20 cellular contexts compared by ENCODE assay signal in the genomic region with DNA sequence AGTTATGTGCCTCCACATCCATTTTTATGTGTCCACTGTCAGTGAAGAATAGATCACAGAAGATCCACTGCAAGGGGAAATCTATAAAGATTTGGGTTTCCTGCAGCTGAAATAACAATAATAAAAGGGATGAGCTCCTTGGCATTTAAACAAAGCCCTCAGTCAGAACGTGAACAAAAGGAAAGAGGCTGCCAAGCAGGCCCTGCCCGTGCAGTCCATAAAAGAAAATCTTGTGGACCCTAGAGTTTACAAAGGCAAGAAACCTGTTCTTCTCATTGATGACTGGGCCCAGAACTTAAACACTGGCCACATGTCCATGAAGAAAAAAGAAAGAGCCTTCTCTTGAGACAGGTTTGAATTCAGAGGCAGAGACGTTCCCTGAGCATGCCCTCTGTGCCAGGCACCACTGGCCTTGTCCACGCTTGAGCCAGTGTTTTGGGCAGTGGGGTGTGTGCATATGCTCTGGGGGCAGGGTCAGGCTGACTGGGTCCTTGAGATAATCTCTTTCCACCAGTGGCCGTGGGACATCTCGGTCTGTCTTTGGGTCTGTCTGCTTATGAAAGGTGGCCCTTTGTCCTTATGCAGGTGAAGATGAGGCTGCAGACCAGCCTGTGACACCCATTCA.
A peak's percentile ranks its signal among the peaks of the same experiment; 100 is the strongest.
DNase-seq lines count a peak whose midpoint lies in the region; ATAC-seq and TF ChIP-seq lines count a peak whose summit lies in the region.
"Had no signal": no experiment of that assay in that cellular context is flagged by ENCODE, and none has a peak within 500 bp of the region (broad histone marks: within the 10 kb centered on the region; RNA-seq: fewer than 3 reads in every experiment).

No MANE protein-coding gene starts in this region.

- no peaks in the 10 kb centered on the region for H3K36me3 ChIP-seq in breast epithelium
- H3K36me3 ChIP-seq in mammary epithelial cell (ENCODE audit: insufficient read depth, low read length): no peaks in the 10 kb centered on the region
- H3K36me3 ChIP-seq in prostate gland: no peaks in the 10 kb centered on the region
- H3K36me3 ChIP-seq in neuronal stem cell (replicated peaks in 1 of 2; ENCODE audit: control insufficient read depth in 2 of 2, insufficient read depth in 2 of 2, low read length in 2 of 2): no peaks in the 10 kb centered on the region

- H2AFZ ChIP-seq in mammary epithelial cell (ENCODE audit: low read depth, low read length): no peak overlapping the region
- no peak overlapping the region for H2AFZ ChIP-seq in neuronal stem cell (ENCODE audit: low read length)

- H2AK5ac ChIP-seq in neuronal stem cell (ENCODE audit: low read depth, low read length): no peak overlapping the region

- intact Hi-C loops in breast epithelium (cut with DNase I; ENCODE audit: low total_unique reads): no loop called here
- intact Hi-C loops in mammary epithelial cell (cut with micrococcal nuclease): no loop called here
- intact Hi-C loops in prostate gland (cut with DNase I): no loop called here

- H3K4ac ChIP-seq in neuronal stem cell (ENCODE audit: low read length): no peak overlapping the region

- no TSS peak for BruUV-seq in mammary epithelial cell (replicated peaks; lab: Mats Ljungman, UMichigan)

- H3K27me3 ChIP-seq in breast epithelium: no peaks in the 10 kb centered on the region
- no peaks in the 10 kb centered on the region for H3K27me3 ChIP-seq in mammary epithelial cell (ENCODE audit: insufficient read depth, low read length)
- H3K27me3 ChIP-seq in prostate gland (replicated peaks; ENCODE audit: insufficient read depth): no peaks in the 10 kb centered on the region
- peaks cover 0 to 5% (median 0%) of the 10 kb centered on the region in 3 experiments for H3K27me3 ChIP-seq in neuronal stem cell (ENCODE audit: control insufficient read depth in 3 of 3, insufficient read depth in 3 of 3, low read depth in 1 of 3, low read length in 3 of 3)

- H3K4me1 ChIP-seq in breast epithelium: peaks cover 0 to 12% of the 10 kb centered on the region in 2 donors
- peaks cover 4% of the 10 kb centered on the region for H3K4me1 ChIP-seq in mammary epithelial cell (ENCODE audit: insufficient read depth, low read length)
- peaks cover 10% of the 10 kb centered on the region for H3K4me1 ChIP-seq in prostate gland (replicated peaks)
- peaks cover 0 to 6% of the 10 kb centered on the region in 2 donors for H3K4me1 ChIP-seq in neuronal stem cell (ENCODE audit: control insufficient read depth in 2 of 2, insufficient read depth in 1 of 2, low read depth in 1 of 2, low read length in 2 of 2)
- H3K4me1 ChIP-seq: Caco-2 had no signal

- no peaks in the 10 kb centered on the region for H3K79me2 ChIP-seq in mammary epithelial cell (ENCODE audit: insufficient read depth, low read length)

- no peak overlapping the region for H4K8ac ChIP-seq in neuronal stem cell (ENCODE audit: low read depth, low read length)

- H3K4me3 ChIP-seq in breast epithelium (no peak overlapping the region), mammary epithelial cell (replicated peaks in 1 of 3; ENCODE audit: insufficient read depth in 1 of 3, low read depth in 2 of 3, low read length in 3 of 3) (no peak overlapping the region), prostate gland (no peak overlapping the region), neuronal stem cell (ENCODE audit: low read length in 2 of 2) (no peak overlapping the region)

- H3K4me2 ChIP-seq in mammary epithelial cell (ENCODE audit: insufficient read depth, low read depth, low read length): no peak overlapping the region
- no peak overlapping the region for H3K4me2 ChIP-seq in neuronal stem cell (ENCODE audit: insufficient read depth, low read length, poor library complexity, severe bottlenecking)

- H4K20me1 ChIP-seq in mammary epithelial cell (ENCODE audit: insufficient read depth, low read length): no peaks in the 10 kb centered on the region

- WGBS in mammary epithelial cell (ENCODE audit: low coverage, missing lambda C conversion rate): 52% methylated on average over 6 of the region's 6 CpGs
- 58% methylated on average over 6 of the region's 6 CpGs for WGBS in prostate gland
- no CpG with 5 or more reads among the region's 6 CpGs for WGBS in neuronal stem cell (ENCODE audit: extremely low coverage in 2 of 2, insufficient read length in 2 of 2, insufficient replicate concordance in 1 of 2), 2 donors

- CTCF ChIA-PET in mammary epithelial cell (lab: Charles Lee; ENCODE audit: low non-redundant PET): no interaction called here

- H3K18ac ChIP-seq in neuronal stem cell (ENCODE audit: low read length): no peak overlapping the region

- H2BK12ac ChIP-seq in neuronal stem cell (ENCODE audit: low read length): no peak overlapping the region

- H3K14ac ChIP-seq in neuronal stem cell (ENCODE audit: low read length): no peak overlapping the region

- H2BK15ac ChIP-seq in neuronal stem cell (ENCODE audit: low read length): no peak overlapping the region

- H2BK120ac ChIP-seq in neuronal stem cell (ENCODE audit: low read depth, low read length): no peak overlapping the region

- dilution Hi-C loops in mammary epithelial cell (cut with HindIII; ENCODE audit: low sequenced_read_pairs): no loop called here

- H3K27ac ChIP-seq in breast epithelium (peak overlapping the region; percentile 72 to 92), mammary epithelial cell (ENCODE audit: insufficient read depth, low read depth, low read length) (no peak overlapping the region), prostate gland (peak overlapping the region; percentile 43 to 55), neuronal stem cell (replicated peaks; ENCODE audit: low read length) (no peak overlapping the region)

- H3K79me1 ChIP-seq in neuronal stem cell (ENCODE audit: low read depth, low read length): no peaks in the 10 kb centered on the region

- in situ Hi-C loops in mammary epithelial cell (cut with MboI; ENCODE audit: low sequenced_read_pairs in 2 of 2): loop anchor here in 1 of 2 donors (25.0 kb wide), 1 partner anchor 114 kb away; no protein-coding TSS in a partner anchor

- H3K23ac ChIP-seq in neuronal stem cell (ENCODE audit: low read depth, low read length, poor library complexity): no peak overlapping the region

- TF ChIP-seq POLR2A in breast epithelium (IDR thresholded peaks at IDR 0.05) (no peak), prostate gland (IDR thresholded peaks at IDR 0.05) (no peak)

- no peak overlapping the region for H4K91ac ChIP-seq in neuronal stem cell (ENCODE audit: low read depth, low read length, poor library complexity)

- no peak for TF ChIP-seq CTCF in breast epithelium (IDR thresholded peaks at IDR 0.05)
- TF ChIP-seq CTCF in mammary epithelial cell (conservative IDR thresholded peaks at IDR 0.05 in 1 of 2, IDR thresholded peaks at IDR 0.05 in 1 of 2; ENCODE audit: extremely low read depth in 1 of 2, insufficient read depth in 1 of 2, low read depth in 1 of 2, low read length in 2 of 2): no peak
- no peak for TF ChIP-seq CTCF in prostate gland (IDR thresholded peaks at IDR 0.05)

- ATAC-seq in GM21390 (IDR thresholded peaks at IDR 0.05; ENCODE audit: unreplicated experiment) (no peak), GM18498 (IDR thresholded peaks at IDR 0.05; ENCODE audit: unreplicated experiment) (no peak)

- H3K9ac ChIP-seq in mammary epithelial cell (ENCODE audit: insufficient read depth, low read length) (no peak overlapping the region), neuronal stem cell (ENCODE audit: low read depth, low read length, poor library complexity) (no peak overlapping the region)

- H2BK5ac ChIP-seq in neuronal stem cell (ENCODE audit: low read length): no peak overlapping the region

- H3K9me3 ChIP-seq in breast epithelium (no peaks in the 10 kb centered on the region), mammary epithelial cell (replicated peaks; ENCODE audit: insufficient read depth, low read length) (no peaks in the 10 kb centered on the region), prostate gland (no peaks in the 10 kb centered on the region), neuronal stem cell (replicated peaks in 1 of 2; ENCODE audit: control insufficient read depth in 2 of 2, insufficient read depth in 1 of 2, low read depth in 1 of 2, low read length in 2 of 2) (no peaks in the 10 kb centered on the region)
- H3K9me3 ChIP-seq: Caco-2 had no signal

- no peak for DNase-seq in breast epithelium (ENCODE audit: low spot score in 2 of 2)
- no peak for DNase-seq in mammary epithelial cell
- DNase-seq in globus pallidus (ENCODE audit: low spot score): peak; percentile 86
- peak; percentile 24 for DNase-seq in prostate gland (ENCODE audit: low spot score)
- no peak for DNase-seq in neuronal stem cell (ENCODE audit: low spot score)
- DNase-seq in SKM-1 treated with dmso at 0.1 percent for 144 hours (lab: John Stamatoyannopoulos, UW; ENCODE audit: unreplicated experiment): no peak
- DNase-seq: Caco-2; CD4-positive, CD25-positive, alpha-beta regulatory T cell; DMS153; GF-D8; GOT3; KG1; NCI-H187; NCI-H2227 treated with DMSO at 0.1 percent for 48 hours; NCI-H510A treated with DMSO at 0.1 percent for 48 hours; NCI-H774; RPMI8226; SHP77 treated with DMSO at 0.1 percent for 48 hours had no signal

Comparison
In these comparisons a context has a peak if more than half of its experiments do, and no peak if none do; other contexts are left out.
1. H3K27ac ChIP-seq: peak in breast epithelium (2 of 2) and prostate gland (2 of 2); none in mammary epithelial cell (single experiment) and neuronal stem cell (single experiment).
2. DNase-seq: peak in globus pallidus (single experiment) and prostate gland (single experiment); none in breast epithelium (0 of 2), mammary epithelial cell (single experiment), neuronal stem cell (single experiment) and SKM-1 treated with dmso at 0.1 percent for 144 hours (single experiment).